ENCODE assay signal across 8 cellular contexts in genomic region chrX:72126539-72127140, GRCh38. TPM values are rescaled to one million over a fixed set of nuclear protein-coding genes. Genes with fewer than 3 reads are reported as not detected.
DNase-seq lines count a peak whose midpoint lies in the region; ATAC-seq and TF ChIP-seq lines count a peak whose summit lies in the region.

No MANE protein-coding gene starts in this region.

- TF ChIP-seq CTCF in HEK293 (tag by site-specific recombination; IDR thresholded peaks at IDR 0.05) = peak; percentile 96
- TF ChIP-seq CTCF in left ventricle myocardium inferior (IDR thresholded peaks at IDR 0.05; ENCODE audit: borderline replicate concordance) = peak; percentile 83

- peak; percentile 77 to 85 (median 80) for ATAC-seq in T-cell (replicated peaks in 1 of 4)
- ATAC-seq in GM19324 (IDR thresholded peaks at IDR 0.05; ENCODE audit: low FRiP score, unreplicated experiment) = no peak

- peaks cover 7 to 35% of the 10 kb centered on the region in 2 donors for H3K27me3 Mint-ChIP-seq in T-cell

- POLR2A ChIA-PET in HEK293 (lab: Yijun Ruan, JAX) (interaction anchor here (0.5 to 1.9 kb wide), 8 partner anchors 41 to 457 kb away, joined by 3 to 7 read pairs (median 4); partner anchors contain the start of genes PIN4 and RPS4X), T-cell (lab: Charles Lee) (no interaction called here)

- H3K36me3 ChIP-seq in HEK293 (ENCODE audit: control insufficient read depth in 2 of 2, insufficient read depth in 1 of 2, low read length in 2 of 2) (no peaks in the 10 kb centered on the region), left ventricle myocardium inferior (no peaks in the 10 kb centered on the region)

- H3K36me3 Mint-ChIP-seq in T-cell = peaks cover 6% of the 10 kb centered on the region

- H3K4me3 ChIP-seq in HEK293 (ENCODE audit: low read depth, low read length) (no peak overlapping the region), left ventricle myocardium inferior (no peak overlapping the region)

- no peaks in the 10 kb centered on the region for H3K27me3 ChIP-seq in left ventricle myocardium inferior (ENCODE audit: low read depth)

- no peaks in the 10 kb centered on the region for H3K9me3 ChIP-seq in HEK293 (ENCODE audit: control insufficient read depth, insufficient read depth, low read depth, low read length)
- H3K9me3 ChIP-seq in left ventricle myocardium inferior (replicated peaks) = no peaks in the 10 kb centered on the region

- H3K4me3 Mint-ChIP-seq in T-cell = no peak overlapping the region

- intact Hi-C loops in left ventricle myocardium inferior (cut with micrococcal nuclease) = loop anchor here (10.0 kb wide), 1 partner anchor 112 kb away; no protein-coding TSS in a partner anchor

- H3K27ac Mint-ChIP-seq in T-cell = peak overlapping the region; percentile 5 to 61

- peaks cover 17 to 66% (median 52%) of the 10 kb centered on the region in 3 donors for H3K4me1 Mint-ChIP-seq in T-cell

- DNase-seq in GM04504 (ENCODE audit: low read depth) = peak; percentile 75
- peak; percentile 52 for DNase-seq in NCI-H1436 treated with DMSO at 0.1 percent for 48 hours (lab: John Stamatoyannopoulos, UW)
- peak; percentile 47 to 88 (median 74) for DNase-seq in T-cell
- DNase-seq in amniotic epithelial cell (ENCODE audit: low read depth) = peak; percentile 70
- DNase-seq in left ventricle myocardium inferior = peak; percentile 85
- peak; percentile 71 for DNase-seq in renal cortical epithelial cell (ENCODE audit: low read depth)

- CTCF ChIA-PET in HEK293 (lab: Yijun Ruan, JAX) = interaction anchor here (0.6 to 7.5 kb wide), 57 partner anchors 9 to 1790 kb away, joined by 3 to 118 read pairs (median 5); partner anchors contain the start of gene PIN4
- CTCF ChIA-PET in T-cell (lab: Charles Lee) = interaction anchor here (0.7 to 3.3 kb wide), 11 partner anchors 15 to 128 kb away, joined by 3 to 20 read pairs (median 3); no protein-coding TSS in a partner anchor

- H3K27ac ChIP-seq in HEK293 (ENCODE audit: extremely low read depth, low read depth, low read length) = no peak overlapping the region
- H3K27ac ChIP-seq in left ventricle myocardium inferior (replicated peaks) = peak overlapping the region; percentile 82

- peaks cover 6% of the 10 kb centered on the region; the same call in 1 of the 2 replicates for H3K4me1 ChIP-seq in HEK293 (ENCODE audit: control insufficient read depth, insufficient read depth, low read length)
- H3K4me1 ChIP-seq in left ventricle myocardium inferior = peaks cover 64% of the 10 kb centered on the region

- H3K9me3 Mint-ChIP-seq in T-cell = no peaks in the 10 kb centered on the region

TF ChIP-seq in HEK293, 187 proteins besides CTCF, POLR2A, EP300 and RAD21 (continues in another document):
- no peak for TF ChIP-seq ZNF398 (tag by site-specific recombination; IDR thresholded peaks at IDR 0.05)
- peak; percentile 97 for TF ChIP-seq ZNF654 (tag by site-specific recombination; IDR thresholded peaks at IDR 0.05; ENCODE audit: low read depth)
- no peak for TF ChIP-seq SP2 (tag by site-specific recombination; IDR thresholded peaks at IDR 0.05)
- TF ChIP-seq GLI4 (tag by site-specific recombination; IDR thresholded peaks at IDR 0.05) = no peak
- 0 out of 2 replicates have a peak, but pooled peaks have one; percentile 24 for TF ChIP-seq MZF1 (tag by site-specific recombination; IDR thresholded peaks at IDR 0.05; ENCODE audit: borderline replicate concordance)
- peak; percentile 62 for TF ChIP-seq PATZ1 (tag by site-specific recombination; IDR thresholded peaks at IDR 0.05)
- TF ChIP-seq ZNF449 (tag by site-specific recombination; IDR thresholded peaks at IDR 0.05) = peak; percentile 61; the same call in 1 of the 2 replicates
- TF ChIP-seq ZNF169 (tag by site-specific recombination; IDR thresholded peaks at IDR 0.05) = no peak
- TF ChIP-seq ZBTB26 (tag by site-specific recombination; optimal IDR thresholded peaks at IDR 0.05) = no peak
- no peak for TF ChIP-seq ZNF433 (tag by site-specific recombination; IDR thresholded peaks at IDR 0.05; ENCODE audit: low read depth)
- TF ChIP-seq ZNF623 (tag by site-specific recombination; IDR thresholded peaks at IDR 0.05) = no peak
- TF ChIP-seq ZNF280D (tag by site-specific recombination; IDR thresholded peaks at IDR 0.05) = no peak
- TF ChIP-seq HOXA7 (CRISPR knock-in tag; IDR thresholded peaks at IDR 0.05; ENCODE audit: borderline replicate concordance) = no peak

RNA-seq across cellular contexts. Expression of gene RTL5, which starts 5.1 kb away (rescaled TPM):
- 1 to 10 TPM in 4 of 5 donors, under 1 TPM in 1; 0.98 to 8.7 (median 3.4) TPM for total RNA-seq in T-cell
- total RNA-seq in left ventricle myocardium inferior = 2.6 TPM
- total RNA-seq in renal cortical epithelial cell = 0.17 and 3.9 TPM in 2 replicates

RNA-seq across cellular contexts. Expression of gene PIN4, which starts 54.9 kb away (rescaled TPM):
- total RNA-seq in T-cell (1 to 10 TPM; 4.1 to 9.8 (median 7.1) TPM), left ventricle myocardium inferior (12.5 TPM), renal cortical epithelial cell (14.1 and 14.3 TPM in 2 replicates)
